23 cellular contexts compared by ENCODE assay signal in the genomic region with DNA sequence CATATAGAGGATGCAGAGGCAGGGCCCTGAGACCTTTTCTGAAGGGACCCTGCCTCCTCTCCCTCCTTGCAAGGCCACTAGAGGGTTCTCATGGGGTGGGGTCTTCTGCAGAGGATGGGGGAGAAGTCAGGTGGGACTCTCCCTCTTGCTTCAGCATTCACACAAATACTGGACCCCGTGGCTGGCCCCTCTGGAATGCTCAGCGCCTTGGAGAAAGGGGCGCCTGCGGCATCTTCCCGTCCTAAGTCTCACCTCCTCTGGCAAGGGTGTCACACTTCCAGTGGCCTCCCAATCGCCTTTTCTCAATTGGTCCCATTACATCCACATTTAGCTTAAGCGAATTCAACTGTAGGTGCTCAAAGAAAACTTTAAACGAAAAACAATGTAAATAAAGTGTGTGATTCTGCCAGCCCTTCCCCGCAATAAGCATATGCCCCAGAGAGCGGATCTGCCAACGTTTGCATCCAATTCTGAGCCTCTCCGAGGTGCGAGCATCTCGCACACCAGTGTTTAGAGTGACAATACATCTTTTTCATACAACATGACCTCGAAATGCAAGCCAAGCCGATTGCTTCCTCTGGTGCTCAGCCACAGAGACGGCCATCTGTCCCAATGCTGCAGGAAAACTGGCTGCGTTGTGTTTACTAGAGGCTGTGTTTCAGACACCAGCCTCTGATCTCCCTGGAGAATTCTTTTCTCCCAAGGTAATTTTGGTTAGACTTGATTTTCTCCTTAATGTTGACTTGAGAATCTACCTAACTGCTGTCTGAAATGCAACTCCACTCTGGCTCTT.
"Had no signal": no experiment of that assay in that cellular context is flagged by ENCODE, and none has a peak within 500 bp of the region (broad histone marks: within the 10 kb centered on the region; RNA-seq: fewer than 3 reads in every experiment).

No MANE protein-coding gene starts in this region.

- H3K9me3 ChIP-seq: breast epithelium had no signal

- H3K27ac ChIP-seq: breast epithelium, SK-N-MC, VCaP had no signal

- H3K36me3 ChIP-seq: breast epithelium had no signal

- DNase-seq: activated CD4-positive, alpha-beta T cell treated with anti-CD3 and anti-CD28 coated beads for 4 hours; activated CD8-positive, alpha-beta memory T cell treated with anti-CD3 and anti-CD28 coated beads, Interleukin-2, amount 10 ng/mL, durations not matched to agents 7 days and 5 days; activated CD8-positive, alpha-beta T cell treated with anti-CD3 and anti-CD28 coated beads, Interleukin-2, amount 10 ng/mL, durations not matched to agents 7 days and 5 days; activated effector memory CD4-positive, alpha-beta T cell treated with Interleukin-2 at 50 U/mL for 16 hours; activated naive CD4-positive, alpha-beta T cell; activated T-cell treated with anti-CD3 and anti-CD28 coated beads, Interleukin-2, amount 50 U/mL, for 24 hours; KG1; NCI-H1048; NCI-H146; NCI-H2029; NCI-H2107; NCI-H524 treated with DMSO at 0.1 percent for 48 hours; NCI-H748 treated with DMSO at 0.1 percent for 48 hours; SIG-M5; T-cell; T-helper 2 cell; T1000 had no signal

- H3K36me3 Mint-ChIP-seq: activated CD8-positive, alpha-beta memory T cell treated with anti-CD3 and anti-CD28 coated beads, Interleukin-2, amount 10 ng/mL, durations not matched to agents 7 days and 5 days; activated naive CD4-positive, alpha-beta T cell treated with anti-CD3 and anti-CD28 coated beads, Interleukin-2, amount 50 U/mL, for 24 hours; T-cell had no signal

- H3K4me3 Mint-ChIP-seq: activated CD8-positive, alpha-beta memory T cell treated with anti-CD3 and anti-CD28 coated beads, Interleukin-2, amount 10 ng/mL, durations not matched to agents 7 days and 5 days; activated CD8-positive, alpha-beta T cell treated with anti-CD3 and anti-CD28 coated beads, Interleukin-2, amount 10 ng/mL, durations not matched to agents 7 days and 5 days; activated naive CD4-positive, alpha-beta T cell treated with anti-CD3 and anti-CD28 coated beads, Interleukin-2, amount 50 U/mL, for 24 hours; activated T-cell treated with anti-CD3 and anti-CD28 coated beads, Interleukin-2, amount 50 U/mL, for 24 hours; activated T-helper 1 cell treated with anti-CD3 and anti-CD28 coated beads, Interleukin-12 subunit alpha, Interleukin-12 subunit beta, Interleukin-2, Interleukin-4 antibody, amounts not matched to agents 30 ng/mL and 10 ng/mL and 1 ng/mL, durations not matched to agents 14 hours and 24 hours and 36 hours; T-cell had no signal

- ATAC-seq: activated CD4-positive, CD25-positive, alpha-beta regulatory T cell treated with anti-CD3 and anti-CD28 coated beads, Interleukin-2, amount 50 U/mL, for 24 hours; activated CD8-positive, alpha-beta memory T cell treated with anti-CD3 and anti-CD28 coated beads, Interleukin-2, amount 10 ng/mL, durations not matched to agents 7 days and 5 days; activated CD8-positive, alpha-beta T cell treated with anti-CD3 and anti-CD28 coated beads, Interleukin-2, amount 10 ng/mL, durations not matched to agents 7 days and 5 days; T-cell had no signal

- H3K4me3 ChIP-seq: breast epithelium, SK-N-MC had no signal

- H3K9me3 Mint-ChIP-seq: activated naive CD4-positive, alpha-beta T cell treated with anti-CD3 and anti-CD28 coated beads, Interleukin-2, amount 50 U/mL, for 24 hours; activated T-cell treated with anti-CD3 and anti-CD28 coated beads, Interleukin-2, amount 50 U/mL, for 24 hours; activated T-helper 1 cell treated with anti-CD3 and anti-CD28 coated beads, Interleukin-12 subunit alpha, Interleukin-12 subunit beta, Interleukin-2, Interleukin-4 antibody, amounts not matched to agents 30 ng/mL and 10 ng/mL and 1 ng/mL, durations not matched to agents 14 hours and 24 hours and 36 hours; T-cell had no signal

- H3K27me3 Mint-ChIP-seq: activated T-cell treated with anti-CD3 and anti-CD28 coated beads, Interleukin-2, amount 50 U/mL, for 24 hours had no signal

- H3K4me1 Mint-ChIP-seq: activated CD8-positive, alpha-beta memory T cell treated with anti-CD3 and anti-CD28 coated beads, Interleukin-2, amount 10 ng/mL, durations not matched to agents 7 days and 5 days had no signal

- H3K27ac Mint-ChIP-seq: activated CD8-positive, alpha-beta memory T cell treated with anti-CD3 and anti-CD28 coated beads, Interleukin-2, amount 10 ng/mL, durations not matched to agents 7 days and 5 days; activated CD8-positive, alpha-beta T cell treated with anti-CD3 and anti-CD28 coated beads, Interleukin-2, amount 10 ng/mL, durations not matched to agents 7 days and 5 days; activated naive CD4-positive, alpha-beta T cell treated with anti-CD3 and anti-CD28 coated beads, Interleukin-2, amount 50 U/mL, for 24 hours; activated T-cell treated with anti-CD3 and anti-CD28 coated beads, Interleukin-2, amount 50 U/mL, for 24 hours; activated T-helper 1 cell treated with anti-CD3 and anti-CD28 coated beads, Interleukin-12 subunit alpha, Interleukin-12 subunit beta, Interleukin-2, Interleukin-4 antibody, amounts not matched to agents 30 ng/mL and 10 ng/mL and 1 ng/mL, durations not matched to agents 14 hours and 24 hours and 36 hours; T-cell had no signal

- H3K4me1 ChIP-seq: breast epithelium had no signal
